Comparison of ENCODE assay signal across 1 cellular context in the genomic region with DNA sequence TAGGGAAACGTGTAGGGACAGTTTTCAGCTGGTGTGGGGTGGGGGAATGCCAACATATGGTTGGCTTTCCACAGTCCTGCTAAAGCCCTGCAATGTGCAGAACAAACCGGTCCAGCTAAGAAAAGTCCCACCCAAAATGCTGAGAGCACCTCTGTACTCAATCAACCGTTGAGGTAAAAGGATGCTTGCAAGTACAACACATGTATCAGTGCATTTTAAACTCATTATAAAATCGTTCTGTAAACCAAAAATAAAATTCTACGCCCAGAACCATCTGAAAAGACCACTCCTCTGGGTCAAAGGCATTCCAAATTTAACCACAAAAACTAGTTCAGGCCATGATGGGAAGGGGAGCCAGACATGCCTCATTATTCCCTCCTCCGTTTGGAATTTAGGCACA.
TF ChIP-seq lines count a peak whose summit lies in the region.

No MANE protein-coding gene starts in this region.

TF ChIP-seq in K562, 482 proteins besides CTCF, POLR2A, EP300 and RAD21:
- no peak for TF ChIP-seq CBFA2T3 (IDR thresholded peaks at IDR 0.05)
- no peak for TF ChIP-seq NELFE (IDR thresholded peaks at IDR 0.05; ENCODE audit: insufficient read depth, insufficient read length)
- TF ChIP-seq, protein P1, sequence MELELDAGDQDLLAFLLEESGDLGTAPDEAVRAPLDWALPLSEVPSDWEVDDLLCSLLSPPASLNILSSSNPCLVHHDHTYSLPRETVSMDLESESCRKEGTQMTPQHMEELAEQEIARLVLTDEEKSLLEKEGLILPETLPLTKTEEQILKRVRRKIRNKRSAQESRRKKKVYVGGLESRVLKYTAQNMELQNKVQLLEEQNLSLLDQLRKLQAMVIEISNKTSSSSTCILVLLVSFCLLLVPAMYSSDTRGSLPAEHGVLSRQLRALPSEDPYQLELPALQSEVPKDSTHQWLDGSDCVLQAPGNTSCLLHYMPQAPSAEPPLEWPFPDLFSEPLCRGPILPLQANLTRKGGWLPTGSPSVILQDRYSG (tag; conservative IDR thresholded peaks at IDR 0.05; ENCODE audit: low read depth): no peak
- no peak for TF ChIP-seq NR4A1 (CRISPR knock-in tag; IDR thresholded peaks at IDR 0.05)
- TF ChIP-seq NR4A1 (tag; IDR thresholded peaks at IDR 0.05): no peak
- no peak for TF ChIP-seq ZNF785 (CRISPR knock-in tag; IDR thresholded peaks at IDR 0.05)
- no peak for TF ChIP-seq SIRT6 (IDR thresholded peaks at IDR 0.05; ENCODE audit: low read depth, low read length)
- no peak for TF ChIP-seq JUND (IDR thresholded peaks at IDR 0.05; ENCODE audit: borderline replicate concordance, low read depth, low read length)
- no peak for TF ChIP-seq JUND (tag; IDR thresholded peaks at IDR 0.05; ENCODE audit: borderline replicate concordance, low read depth, low read length)
- TF ChIP-seq ZKSCAN1 (IDR thresholded peaks at IDR 0.05; ENCODE audit: low read depth, low read length): no peak
